Comparison of ENCODE assay signal across 12 cellular contexts in the genomic region with DNA sequence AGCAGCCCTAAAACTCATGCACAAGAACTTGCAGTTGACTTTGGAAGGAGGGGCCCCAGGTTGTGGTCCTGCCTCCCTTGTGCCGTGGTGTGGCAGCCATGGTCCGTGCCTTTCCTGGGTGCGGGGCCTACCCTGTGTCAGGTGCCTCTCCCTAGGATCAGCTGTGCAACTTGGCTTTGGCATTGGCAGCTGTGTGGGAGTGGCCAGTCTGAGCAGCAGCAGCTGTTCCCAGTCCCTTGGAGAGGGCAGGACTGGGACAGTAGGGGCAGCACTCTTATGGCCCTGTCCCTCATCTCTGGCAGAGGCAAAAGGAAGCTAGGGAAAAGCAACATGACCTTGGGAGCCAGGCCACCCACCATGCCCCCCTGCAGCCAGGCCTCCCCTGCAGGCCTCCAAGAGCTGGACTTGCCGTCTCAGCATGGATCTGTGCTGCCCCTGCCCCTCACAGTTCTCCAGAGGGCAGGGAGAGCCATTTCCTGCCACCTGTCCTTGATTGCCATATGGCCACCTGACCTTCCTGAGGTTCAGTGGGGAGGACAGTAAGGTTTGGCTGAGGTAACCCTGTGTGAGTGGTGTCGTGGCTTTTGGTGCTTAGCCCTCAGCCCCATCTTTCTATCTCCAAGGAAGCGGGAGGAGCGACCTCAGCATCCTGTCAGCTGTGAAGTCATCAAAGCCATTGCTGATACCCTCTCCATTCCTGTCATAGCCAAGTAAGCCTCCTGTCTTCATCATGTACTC. TPM values are rescaled to one million over a fixed set of nuclear protein-coding genes. Genes with fewer than 3 reads are reported as not detected.
DNase-seq lines count a peak whose midpoint lies in the region; TF ChIP-seq lines count a peak whose summit lies in the region.
"Had no signal": no experiment of that assay in that cellular context is flagged by ENCODE, and none has a peak within 500 bp of the region (broad histone marks: within the 10 kb centered on the region; RNA-seq: fewer than 3 reads in every experiment).

No MANE protein-coding gene starts in this region.

- peaks cover 7% of the 10 kb centered on the region for H3K27me3 Mint-ChIP-seq in glutamatergic neuron (ENCODE audit: unreplicated experiment)
- H3K27me3 Mint-ChIP-seq in neural progenitor cell (ENCODE audit: insufficient read depth, low read depth): peaks cover 9% of the 10 kb centered on the region
- H3K27me3 Mint-ChIP-seq: IgD-negative memory B cell had no signal

- H3K4me1 ChIP-seq in SJCRH30 (peaks cover 41% of the 10 kb centered on the region), neural progenitor cell (no peaks in the 10 kb centered on the region)

- H3K4me2 ChIP-seq in neural progenitor cell: no peak overlapping the region

- H3K36me3 Mint-ChIP-seq in glutamatergic neuron (ENCODE audit: unreplicated experiment) (peaks cover 5% of the 10 kb centered on the region), neural progenitor cell (peaks cover 17% of the 10 kb centered on the region)

- H3K79me2 ChIP-seq in neural progenitor cell (ENCODE audit: low read depth): no peaks in the 10 kb centered on the region

- no peaks in the 10 kb centered on the region for H3F3A ChIP-seq in neural progenitor cell (ENCODE audit: low read depth)

- H2AFZ ChIP-seq in neural progenitor cell (replicated peaks): no peak overlapping the region

- H3K27ac Mint-ChIP-seq in glutamatergic neuron (ENCODE audit: unreplicated experiment) (peak overlapping the region; percentile 68), neural progenitor cell (no peak overlapping the region)

- DNase-seq in NCI-H1092 (lab: John Stamatoyannopoulos, UW): peak; percentile 26
- DNase-seq in NCI-H1092 treated with DMSO at 0.1 percent for 48 hours (lab: John Stamatoyannopoulos, UW): no peak
- peak; percentile 91 to 93 for DNase-seq in SJCRH30
- peak; percentile 41 for DNase-seq in glutamatergic neuron
- DNase-seq in stimulated activated CD8-positive, alpha-beta memory T cell treated with anti-CD3 and anti-CD28 coated beads, Interleukin-4, amount 100 ng/mL, for 48 hours: peak; percentile 43
- DNase-seq in SIG-M5 (lab: John Stamatoyannopoulos, UW): no peak
- DNase-seq in neural progenitor cell (ENCODE audit: low spot score): no peak
- no peak for DNase-seq in NCI-H1436 (lab: John Stamatoyannopoulos, UW)
- DNase-seq: 8988T, RPMI8226 had no signal

- H3K27me3 ChIP-seq in SJCRH30 (no peaks in the 10 kb centered on the region), neural progenitor cell (no peaks in the 10 kb centered on the region)

- H3K9ac ChIP-seq in neural progenitor cell: no peak overlapping the region

- H3K36me3 ChIP-seq in SJCRH30: no peaks in the 10 kb centered on the region
- no peaks in the 10 kb centered on the region for H3K36me3 ChIP-seq in neural progenitor cell

- no peaks in the 10 kb centered on the region for H4K20me1 ChIP-seq in neural progenitor cell (ENCODE audit: low read depth)

- peak overlapping the region; percentile 30 for H3K4me3 Mint-ChIP-seq in glutamatergic neuron (ENCODE audit: unreplicated experiment)
- no peak overlapping the region for H3K4me3 Mint-ChIP-seq in neural progenitor cell

- H3K4me1 Mint-ChIP-seq in glutamatergic neuron (ENCODE audit: low read depth, unreplicated experiment): peaks cover 24% of the 10 kb centered on the region
- H3K4me1 Mint-ChIP-seq in neural progenitor cell: peaks cover 15% of the 10 kb centered on the region

- H3K4me3 ChIP-seq in SJCRH30 (no peak overlapping the region), neural progenitor cell (no peak overlapping the region)

- H3K27ac ChIP-seq in SJCRH30 (peak overlapping the region; percentile 70), neural progenitor cell (no peak overlapping the region)

- TF ChIP-seq CTCF in glutamatergic neuron (IDR thresholded peaks at IDR 0.05; ENCODE audit: partially characterized antibody, unreplicated experiment) (no peak), neural progenitor cell (IDR thresholded peaks at IDR 0.05) (no peak)

- H3K9me3 Mint-ChIP-seq in glutamatergic neuron (ENCODE audit: unreplicated experiment): peaks cover 5% of the 10 kb centered on the region
- no peaks in the 10 kb centered on the region for H3K9me3 Mint-ChIP-seq in neural progenitor cell
- H3K9me3 Mint-ChIP-seq: IgD-negative memory B cell had no signal

- H3K9me3 ChIP-seq in SJCRH30 (replicated peaks) (no peaks in the 10 kb centered on the region), neural progenitor cell (ENCODE audit: low read depth) (no peaks in the 10 kb centered on the region)

RNA-seq across cellular contexts. Expression of a gene that starts 15.5 kb away (rescaled TPM):
- total RNA-seq in SJCRH30 (2014; rRNA removed; shearing (Covaris generic)): 52.7 and 53.9 TPM in 2 replicates
- total RNA-seq in glutamatergic neuron (ENCODE audit: unreplicated experiment) (33.1 TPM), neural progenitor cell (ENCODE audit: low replicate concordance) (34.2 and 43.1 TPM in 2 replicates)

RNA-seq across cellular contexts. Expression of a gene that starts 46.6 kb away (rescaled TPM):
- total RNA-seq in SJCRH30 (2014; rRNA removed; shearing (Covaris generic)): 8.6 and 9.0 TPM in 2 replicates
- total RNA-seq in glutamatergic neuron (ENCODE audit: unreplicated experiment) (21.0 TPM), neural progenitor cell (ENCODE audit: low replicate concordance) (22.7 and 22.9 TPM in 2 replicates)

RNA-seq across cellular contexts. Expression of a gene that starts 46.6 kb away (rescaled TPM):
- total RNA-seq in SJCRH30 (2014; rRNA removed; shearing (Covaris generic)): 9.4 and 9.9 TPM in 2 replicates
- 6.7 TPM for total RNA-seq in glutamatergic neuron (ENCODE audit: unreplicated experiment)
- 7.3 and 17.0 TPM in 2 replicates for total RNA-seq in neural progenitor cell (ENCODE audit: low replicate concordance)

RNA-seq across cellular contexts. Expression of a gene that starts 54.0 kb away (rescaled TPM):
- total RNA-seq in SJCRH30 (2014; rRNA removed; shearing (Covaris generic)): not detected in 2 replicates
- not detected for total RNA-seq in glutamatergic neuron (ENCODE audit: unreplicated experiment)
- not detected in 2 replicates for total RNA-seq in neural progenitor cell (ENCODE audit: low replicate concordance)
- total RNA-seq: H1 had no signal

Comparison
In these comparisons a context has a peak if more than half of its experiments do, and no peak if none do; other contexts are left out.
1. DNase-seq: peak in NCI-H1092 (single experiment), SJCRH30 (2 of 2), glutamatergic neuron (single experiment) and stimulated activated CD8-positive, alpha-beta memory T cell treated with anti-CD3 and anti-CD28 coated beads, Interleukin-4, amount 100 ng/mL, for 48 hours (single experiment); none in NCI-H1092 treated with DMSO at 0.1 percent for 48 hours (single experiment), SIG-M5 (single experiment), neural progenitor cell (single experiment) and NCI-H1436 (single experiment).